Comparison of ENCODE assay signal across 10 cellular contexts in genomic region chr19:31408460-31409124, GRCh38. TPM values are rescaled to one million over a fixed set of nuclear protein-coding genes. Genes with fewer than 3 reads are reported as not detected.
DNase-seq lines count a peak whose midpoint lies in the region; ATAC-seq and TF ChIP-seq lines count a peak whose summit lies in the region.
"Had no signal": no experiment of that assay in that cellular context is flagged by ENCODE, and none has a peak within 500 bp of the region (broad histone marks: within the 10 kb centered on the region; RNA-seq: fewer than 3 reads in every experiment).

No MANE protein-coding gene starts in this region.

- H3K27ac Mint-ChIP-seq in Calu3 (ENCODE audit: unreplicated experiment) = no peak overlapping the region
- H3K27ac Mint-ChIP-seq: naive thymus-derived CD8-positive, alpha-beta T cell; T-helper 2 cell treated with Interferon-gamma antibody and Interleukin-4, amounts not matched to agents 5 μg/mL and 100 μg/mL, for 36 hours had no signal

- intact Hi-C loops in sciatic nerve (cut with DNase I) (no loop called here), Calu3 (cut with micrococcal nuclease; ENCODE audit: unreplicated experiment) (no loop called here)

- H3K4me1 Mint-ChIP-seq in Calu3 (ENCODE audit: low read depth, unreplicated experiment) = no peaks in the 10 kb centered on the region
- H3K4me1 Mint-ChIP-seq: naive thymus-derived CD8-positive, alpha-beta T cell had no signal

- no peaks in the 10 kb centered on the region for H3K27me3 ChIP-seq in gastroesophageal sphincter

- 17 to 42% methylated on average over 2 to 3 of the region's 3 CpGs for WGBS in gastroesophageal sphincter (ENCODE audit: low coverage in 1 of 2), 2 donors

- peak overlapping the region in 1 of 4 donors; percentile 1 for H3K27ac ChIP-seq in gastroesophageal sphincter

- ATAC-seq in gastroesophageal sphincter (peak; percentile 85), sciatic nerve (peak; percentile 96)
- ATAC-seq: naive thymus-derived CD8-positive, alpha-beta T cell had no signal

- peaks cover 0 to 10% (median 0%) of the 10 kb centered on the region in 3 donors for H3K4me1 ChIP-seq in gastroesophageal sphincter

- DNase-seq in H4 (ENCODE audit: low spot score) = peak; percentile 66
- DNase-seq in T1000 (lab: John Stamatoyannopoulos, UW) = peak; percentile 27
- DNase-seq in sciatic nerve (ENCODE audit: low spot score) = no peak
- DNase-seq in iPS-NIHi7 (ENCODE audit: extremely low spot score) = no peak
- DNase-seq in Calu3 = no peak
- no peak for DNase-seq in NCI-H1930 (lab: John Stamatoyannopoulos, UW)
- no peak for DNase-seq in activated effector memory CD4-positive, alpha-beta T cell treated with anti-CD3 and anti-CD28 coated beads, Interleukin-2, amount 50 U/mL, for 16 hours
- DNase-seq: naive thymus-derived CD8-positive, alpha-beta T cell had no signal

- H3K36me3 ChIP-seq in gastroesophageal sphincter = no peaks in the 10 kb centered on the region

- no peak for TF ChIP-seq EP300 in gastroesophageal sphincter (IDR thresholded peaks at IDR 0.05)

- H3K4me3 ChIP-seq in gastroesophageal sphincter = no peak overlapping the region

- TF ChIP-seq POLR2A in gastroesophageal sphincter (IDR thresholded peaks at IDR 0.05) = no peak

- H3K4me3 Mint-ChIP-seq in Calu3 (ENCODE audit: low read depth, unreplicated experiment) = no peak overlapping the region
- H3K4me3 Mint-ChIP-seq: naive thymus-derived CD8-positive, alpha-beta T cell; T-helper 2 cell treated with Interferon-gamma antibody and Interleukin-4, amounts not matched to agents 5 μg/mL and 100 μg/mL, for 36 hours had no signal

- CTCF ChIA-PET in Calu3 (lab: Charles Lee) = no interaction called here

- no peaks in the 10 kb centered on the region for H3K9me3 ChIP-seq in gastroesophageal sphincter

- H3K27me3 Mint-ChIP-seq in Calu3 (ENCODE audit: unreplicated experiment) = no peaks in the 10 kb centered on the region

- TF ChIP-seq CTCF in gastroesophageal sphincter (IDR thresholded peaks at IDR 0.05) (no peak), Calu3 (IDR thresholded peaks at IDR 0.05; ENCODE audit: unreplicated experiment) (no peak)

- no peaks in the 10 kb centered on the region for H3K36me3 Mint-ChIP-seq in Calu3 (ENCODE audit: insufficient read depth, unreplicated experiment)
- H3K36me3 Mint-ChIP-seq: naive thymus-derived CD8-positive, alpha-beta T cell had no signal

- no TSS peak for BruUV-seq in Calu3 (replicated peaks; lab: Mats Ljungman, UMichigan)

- H3K9me3 Mint-ChIP-seq in Calu3 (ENCODE audit: low read depth, unreplicated experiment) = peaks cover 16% of the 10 kb centered on the region
- H3K9me3 Mint-ChIP-seq: T-helper 2 cell treated with Interferon-gamma antibody and Interleukin-4, amounts not matched to agents 5 μg/mL and 100 μg/mL, for 36 hours had no signal

RNA-seq across cellular contexts. Expression of gene TSHZ3, which starts 59.4 kb away (rescaled TPM):
- 5.4 and 7.1 TPM in 2 replicates for total RNA-seq in H4 (2014; rRNA removed; shearing (Covaris generic))
- 10 to 100 TPM; 15.6 to 40.2 (median 31.1) TPM for total RNA-seq in gastroesophageal sphincter
- total RNA-seq in sciatic nerve = 32.8 TPM
- not detected in 2 replicates for total RNA-seq in Calu3 (2022)
- total RNA-seq: naive thymus-derived CD8-positive, alpha-beta T cell had no signal

Comparison
In these comparisons a context has a peak if more than half of its experiments do, and no peak if none do; other contexts are left out.
1. DNase-seq: peak in H4 (single experiment) and T1000 (single experiment); none in sciatic nerve (single experiment), iPS-NIHi7 (single experiment), Calu3 (single experiment), NCI-H1930 (0 of 2) and activated effector memory CD4-positive, alpha-beta T cell treated with anti-CD3 and anti-CD28 coated beads, Interleukin-2, amount 50 U/mL, for 16 hours (single experiment).